In the genomic region with DNA sequence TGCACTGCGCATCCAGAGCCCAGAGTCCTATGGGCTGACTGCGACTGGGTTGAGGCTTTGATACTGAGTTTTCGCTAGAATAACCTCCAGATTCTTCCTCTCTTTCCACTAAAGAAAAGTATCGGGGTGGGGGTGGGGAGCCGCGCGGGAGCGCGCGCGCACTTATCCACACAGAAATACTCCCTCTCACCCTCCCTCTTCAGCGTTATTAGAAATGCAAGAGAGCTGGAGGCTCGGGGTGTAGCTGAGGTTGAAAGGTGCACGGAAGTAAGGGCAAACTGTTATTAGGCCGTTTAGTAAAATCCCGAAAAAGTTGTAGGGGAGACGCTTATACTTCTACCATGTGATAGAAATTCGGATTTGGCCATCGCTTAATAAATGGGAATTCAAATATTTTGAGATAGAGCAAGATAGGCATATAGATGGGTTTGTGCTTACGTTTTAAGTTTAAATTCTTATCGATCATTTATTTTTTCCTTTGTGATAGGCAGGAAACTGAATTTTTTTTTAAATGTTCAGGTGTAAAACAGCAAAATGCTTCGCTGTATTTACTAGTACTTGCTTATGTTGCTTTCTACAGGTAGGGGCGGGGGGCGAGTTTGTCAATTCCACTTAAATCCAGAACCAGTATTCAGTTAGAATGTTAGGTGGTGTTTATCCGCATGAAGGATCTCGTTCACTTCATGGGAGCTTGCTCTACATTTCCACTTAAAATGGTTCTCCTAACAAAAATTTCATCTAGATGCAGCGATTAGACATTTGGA, we compare ENCODE assay signal across 8 cellular contexts. TPM values are rescaled to one million over a fixed set of nuclear protein-coding genes. Genes with fewer than 3 reads are reported as not detected.
DNase-seq lines count a peak whose midpoint lies in the region; ATAC-seq and TF ChIP-seq lines count a peak whose summit lies in the region.

No MANE protein-coding gene starts in this region.

- peaks cover 41% of the 10 kb centered on the region for H3K4me1 Mint-ChIP-seq in stimulated activated memory B cell treated with anti-CD40 and anti-IgM and Interleukin-4, amounts not matched to agents 10 μg/mL and 1 μg/mL and 100 μg/mL, for 72 hours

- ATAC-seq in stimulated activated memory B cell treated with anti-CD40 and anti-IgM and Interleukin-4, amounts not matched to agents 10 μg/mL and 1 μg/mL and 100 μg/mL, for 72 hours, result no peak
- no peak for ATAC-seq in HG02938 (IDR thresholded peaks at IDR 0.05; ENCODE audit: unreplicated experiment)

- no peaks in the 10 kb centered on the region for H3K9me3 ChIP-seq in Peyer's patch

- H3K4me3 ChIP-seq in HL-60 (replicated peaks; ENCODE audit: insufficient read depth, low read length) (peak overlapping the region; percentile 63), Peyer's patch (peak overlapping the region; percentile 79 to 96 (median 84)), kidney epithelial cell (ENCODE audit: low read depth, low read length) (peak overlapping the region; percentile 97)

- TF ChIP-seq CTCF in HL-60 (IDR thresholded peaks at IDR 0.05; ENCODE audit: insufficient read depth, low read length), result no peak
- TF ChIP-seq CTCF in Peyer's patch (IDR thresholded peaks at IDR 0.05), result peak in 1 of 6 experiments; percentile 3
- no peak for TF ChIP-seq CTCF in kidney epithelial cell (IDR thresholded peaks at IDR 0.05; ENCODE audit: insufficient read depth, low read length, poor library complexity, severe bottlenecking)

- H3K36me3 ChIP-seq in Peyer's patch (no peaks in the 10 kb centered on the region), kidney epithelial cell (ENCODE audit: control insufficient read depth, insufficient read depth, low read length) (no peaks in the 10 kb centered on the region)

- peak overlapping the region; percentile 90 for H3K27ac Mint-ChIP-seq in stimulated activated memory B cell treated with anti-CD40 and anti-IgM and Interleukin-4, amounts not matched to agents 10 μg/mL and 1 μg/mL and 100 μg/mL, for 72 hours

- H3K9me3 Mint-ChIP-seq in stimulated activated memory B cell treated with anti-CD40 and anti-IgM and Interleukin-4, amounts not matched to agents 10 μg/mL and 1 μg/mL and 100 μg/mL, for 72 hours, result no peaks in the 10 kb centered on the region

- peaks cover 0 to 40% (median 9%) of the 10 kb centered on the region in 4 donors for H3K4me1 ChIP-seq in Peyer's patch

- H3K27me3 ChIP-seq in HL-60 (ENCODE audit: insufficient read depth, poor library complexity, severe bottlenecking) (peaks cover 43% of the 10 kb centered on the region), Peyer's patch (no peaks in the 10 kb centered on the region), kidney epithelial cell (ENCODE audit: control insufficient read depth, insufficient read depth, low read length) (no peaks in the 10 kb centered on the region)

- no peaks in the 10 kb centered on the region for H3K27me3 Mint-ChIP-seq in stimulated activated memory B cell treated with anti-CD40 and anti-IgM and Interleukin-4, amounts not matched to agents 10 μg/mL and 1 μg/mL and 100 μg/mL, for 72 hours

- TF ChIP-seq POLR2A in Peyer's patch (IDR thresholded peaks at IDR 0.05), result peak in 1 of 2 donors; percentile 50

- H3K27ac ChIP-seq in HL-60 (replicated peaks) (no peak overlapping the region), Peyer's patch (peak overlapping the region; percentile 91 to 100 (median 97))

- DNase-seq in activated CD4-positive, alpha-beta T cell treated with anti-CD3 and anti-CD28 coated beads for 4 hours, result peak; percentile 11
- no peak for DNase-seq in activated CD4-positive, alpha-beta T cell treated with anti-CD3 and anti-CD28 coated beads for 48 hours
- DNase-seq in HL-60 (ENCODE audit: low read depth in 1 of 2, low spot score in 1 of 2), result no peak
- DNase-seq in Peyer's patch, result peak; percentile 31 to 74 (median 71)
- DNase-seq in central memory CD4-positive, alpha-beta T cell, result peak; percentile 17
- DNase-seq in kidney epithelial cell (ENCODE audit: low read depth), result no peak

- H3K36me3 Mint-ChIP-seq in stimulated activated memory B cell treated with anti-CD40 and anti-IgM and Interleukin-4, amounts not matched to agents 10 μg/mL and 1 μg/mL and 100 μg/mL, for 72 hours, result peaks cover 6% of the 10 kb centered on the region

- H3K4me3 Mint-ChIP-seq in stimulated activated memory B cell treated with anti-CD40 and anti-IgM and Interleukin-4, amounts not matched to agents 10 μg/mL and 1 μg/mL and 100 μg/mL, for 72 hours, result peak overlapping the region; percentile 94

RNA-seq across cellular contexts. Expression of a gene that starts 1.1 kb away (rescaled TPM):
- total RNA-seq in Peyer's patch (100 to 1,000 TPM; 113 to 123 (median 115) TPM), kidney epithelial cell (86.3 and 105 TPM in 2 replicates)

Comparison
In these comparisons a context has a peak if more than half of its experiments do, and no peak if none do; other contexts are left out.
1. DNase-seq: peak in activated CD4-positive, alpha-beta T cell treated with anti-CD3 and anti-CD28 coated beads for 4 hours (2 of 2), Peyer's patch (3 of 3) and central memory CD4-positive, alpha-beta T cell (single experiment); none in activated CD4-positive, alpha-beta T cell treated with anti-CD3 and anti-CD28 coated beads for 48 hours (single experiment), HL-60 (0 of 2) and kidney epithelial cell (single experiment).
2. Peak in every context shown above with its lines, with median percentiles within 50 percentile points of each other: H3K4me3 ChIP-seq.